Comparison of ENCODE assay signal across 10 cellular contexts in genomic region chr5:51860532-51861018, GRCh38.
"Had no signal": no experiment of that assay in that cellular context is flagged by ENCODE, and none has a peak within 500 bp of the region (broad histone marks: within the 10 kb centered on the region; RNA-seq: fewer than 3 reads in every experiment).

No MANE protein-coding gene starts in this region.

- H3K4me1 ChIP-seq: colonic mucosa, gastrocnemius medialis, parathyroid adenoma had no signal

- H3K9me3 ChIP-seq: colonic mucosa, gastrocnemius medialis had no signal

- ATAC-seq: activated T-helper 17 cell treated with anti-CD3 and anti-CD28 coated beads, Interleukin-2, amount 50 U/mL, for 72 hours; gastrocnemius medialis had no signal

- H2AFZ ChIP-seq: parathyroid adenoma had no signal

- H3K9ac ChIP-seq: parathyroid adenoma had no signal

- H3K36me3 ChIP-seq: colonic mucosa, gastrocnemius medialis had no signal

- H3K4me3 ChIP-seq: colonic mucosa, gastrocnemius medialis had no signal

- DNase-seq: activated CD4-positive, alpha-beta T cell treated with anti-CD3 and anti-CD28 coated beads, Interleukin-2, amount 10 ng/mL, durations not matched to agents 7 days and 5 days; activated CD4-positive, CD25-positive, alpha-beta regulatory T cell; activated naive CD4-positive, alpha-beta T cell treated with anti-CD3 and anti-CD28 coated beads for 36 hours; activated T-cell treated with anti-CD3 and anti-CD28 coated beads for 4 hours; caudate nucleus; colonic mucosa; gastrocnemius medialis; stimulated activated CD4-positive, alpha-beta T cell treated with anti-CD3 and anti-CD28 coated beads, Interleukin-4, amount 100 ng/mL, for 1 hour had no signal

- H3K79me2 ChIP-seq: parathyroid adenoma had no signal

- H3K27me3 ChIP-seq: colonic mucosa, gastrocnemius medialis had no signal

- H3K27ac ChIP-seq: colonic mucosa, gastrocnemius medialis, parathyroid adenoma had no signal
